11 cellular contexts compared by ENCODE assay signal in the genomic region with DNA sequence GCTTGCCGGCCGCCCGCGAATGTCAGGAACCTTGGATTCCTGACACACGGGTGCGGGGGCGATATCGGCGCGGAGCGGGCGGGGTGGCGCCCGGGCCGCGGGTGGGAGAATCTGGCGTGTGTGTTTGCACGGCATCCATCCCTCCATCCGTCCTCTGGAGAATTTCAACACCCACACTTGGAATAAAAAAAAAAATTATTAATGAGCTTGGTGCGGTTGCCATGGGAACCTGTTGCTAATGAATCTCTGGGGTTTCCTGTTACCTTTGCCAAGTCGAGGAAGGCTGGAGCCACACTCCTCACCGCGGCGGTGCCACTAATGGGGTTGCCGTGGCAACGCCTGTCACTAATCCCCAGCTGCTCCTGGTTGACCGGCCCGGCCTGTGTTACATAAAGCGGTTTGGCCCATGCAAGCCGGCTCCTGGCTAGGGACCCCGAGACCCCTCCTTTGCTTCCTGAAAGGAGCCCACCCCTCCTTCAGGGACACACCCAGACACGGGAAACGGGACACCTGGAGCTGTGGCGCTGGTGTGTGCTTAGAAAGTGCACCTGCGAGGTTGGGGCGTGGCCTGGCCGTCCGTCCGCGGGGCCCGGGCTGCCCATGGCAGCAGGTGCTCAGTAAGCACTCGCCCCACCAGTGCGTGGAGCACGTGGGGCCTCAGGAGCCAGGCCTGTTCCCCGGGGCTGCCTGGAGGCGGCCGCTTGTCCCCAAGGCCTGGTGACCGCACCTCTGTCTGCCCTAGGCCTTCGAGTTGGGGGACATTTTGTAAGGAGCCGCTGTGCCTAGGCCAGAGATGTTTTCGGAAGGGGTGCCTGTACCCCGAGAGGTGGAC. TPM values are rescaled to one million over a fixed set of nuclear protein-coding genes. Genes with fewer than 3 reads are reported as not detected.
DNase-seq lines count a peak whose midpoint lies in the region; ATAC-seq and TF ChIP-seq lines count a peak whose summit lies in the region.
"Had no signal": no experiment of that assay in that cellular context is flagged by ENCODE, and none has a peak within 500 bp of the region (broad histone marks: within the 10 kb centered on the region; RNA-seq: fewer than 3 reads in every experiment).

No MANE protein-coding gene starts in this region.

- H3K36me3 ChIP-seq in BLaER1 treated with 17β-estradiol and CSF1 and Interleukin-3, amounts not matched to agents 10 nM and 100 nM: peaks cover 0 to 6% (median 0%) of the 10 kb centered on the region in 11 experiments; a peak in 1 of 22 replicates
- H3K36me3 ChIP-seq in mucosa of stomach (ENCODE audit: control insufficient read depth, insufficient read depth, low read length): no peaks in the 10 kb centered on the region
- H3K36me3 ChIP-seq: heart right ventricle, upper lobe of right lung had no signal

- no peak overlapping the region for H3K4me3 Mint-ChIP-seq in activated CD8-positive, alpha-beta T cell treated with anti-CD3 and anti-CD28 coated beads, Interleukin-2, amount 10 ng/mL, durations not matched to agents 7 days and 5 days
- H3K4me3 Mint-ChIP-seq: activated T-cell treated with anti-CD3 and anti-CD28 coated beads, Interleukin-2, amount 50 U/mL, for 72 hours had no signal

- H3K27ac Mint-ChIP-seq in activated CD8-positive, alpha-beta T cell treated with anti-CD3 and anti-CD28 coated beads, Interleukin-2, amount 10 ng/mL, durations not matched to agents 7 days and 5 days: no peak overlapping the region
- H3K27ac Mint-ChIP-seq: activated T-cell treated with anti-CD3 and anti-CD28 coated beads, Interleukin-2, amount 50 U/mL, for 72 hours had no signal

- no peak for TF ChIP-seq CTCF in GM10266 (IDR thresholded peaks at IDR 0.05; ENCODE audit: control insufficient read depth, insufficient read depth, low read depth, missing control alignments)

- H3K27me3 Mint-ChIP-seq in activated CD8-positive, alpha-beta T cell treated with anti-CD3 and anti-CD28 coated beads, Interleukin-2, amount 10 ng/mL, durations not matched to agents 7 days and 5 days (ENCODE audit: low read depth): no peaks in the 10 kb centered on the region

- peaks cover 0 to 98% (median 96%) of the 10 kb centered on the region in 11 experiments; a peak in 19 of 22 replicates for H4K20me1 ChIP-seq in BLaER1 treated with 17β-estradiol and CSF1 and Interleukin-3, amounts not matched to agents 10 nM and 100 nM

- CTCF ChIA-PET in activated CD8-positive, alpha-beta T cell treated with anti-CD3 and anti-CD28 coated beads, Interleukin-2, amount 10 ng/mL, durations not matched to agents 7 days and 5 days (lab: Charles Lee): no interaction called here

- peak overlapping the region in 6 of 11 experiments; percentile 11 to 44 (median 26); a peak in 8 of 22 replicates for H3K4me2 ChIP-seq in BLaER1 treated with 17β-estradiol and CSF1 and Interleukin-3, amounts not matched to agents 10 nM and 100 nM

- H3K9ac ChIP-seq in BLaER1 treated with 17β-estradiol and CSF1 and Interleukin-3, amounts not matched to agents 10 nM and 100 nM: no peak overlapping the region
- peak overlapping the region; percentile 1 for H3K9ac ChIP-seq in mucosa of stomach (ENCODE audit: low read length)

- no peaks in the 10 kb centered on the region for H3K4me1 Mint-ChIP-seq in activated CD8-positive, alpha-beta T cell treated with anti-CD3 and anti-CD28 coated beads, Interleukin-2, amount 10 ng/mL, durations not matched to agents 7 days and 5 days (ENCODE audit: low read depth)

- no peak overlapping the region for H3K27ac ChIP-seq in BLaER1 treated with 17β-estradiol and CSF1 and Interleukin-3, amounts not matched to agents 10 nM and 100 nM
- H3K27ac ChIP-seq: heart right ventricle, upper lobe of right lung had no signal

- no peaks in the 10 kb centered on the region for H3K36me3 Mint-ChIP-seq in activated CD8-positive, alpha-beta T cell treated with anti-CD3 and anti-CD28 coated beads, Interleukin-2, amount 10 ng/mL, durations not matched to agents 7 days and 5 days (ENCODE audit: low read depth)

- DNase-seq in NCI-H1436 treated with DMSO at 0.1 percent for 48 hours (lab: John Stamatoyannopoulos, UW) (peak; percentile 47), amygdala (lab: John Stamatoyannopoulos, UW) (peak in 41 of 56 donors; percentile 7 to 80 (median 54)), GM10266 (ENCODE audit: extremely low spot score) (no peak), T-helper 1 cell (no peak)
- no peak for DNase-seq in activated CD8-positive, alpha-beta T cell treated with anti-CD3 and anti-CD28 coated beads, Interleukin-2, amount 10 ng/mL, durations not matched to agents 7 days and 5 days
- no peak for DNase-seq in stimulated activated naive CD8-positive, alpha-beta T cell treated with anti-CD3 and anti-CD28 coated beads, Interleukin-15, Interleukin-2, amounts not matched to agents 100 U/mL and 50 U/mL, for 24 hours
- DNase-seq: activated T-cell treated with anti-CD3 and anti-CD28 coated beads, Interleukin-2, amount 50 U/mL, for 72 hours; heart right ventricle; upper lobe of right lung had no signal

- peaks cover 13 to 35% (median 23%) of the 10 kb centered on the region in 11 experiments; a peak in 19 of 22 replicates for H3K27me3 ChIP-seq in BLaER1 treated with 17β-estradiol and CSF1 and Interleukin-3, amounts not matched to agents 10 nM and 100 nM
- H3K27me3 ChIP-seq in mucosa of stomach (ENCODE audit: control insufficient read depth, insufficient read depth, low read length): no peaks in the 10 kb centered on the region

- POLR2A ChIA-PET in activated CD8-positive, alpha-beta T cell treated with anti-CD3 and anti-CD28 coated beads, Interleukin-2, amount 10 ng/mL, durations not matched to agents 7 days and 5 days (lab: Charles Lee): no interaction called here

- ATAC-seq in activated CD8-positive, alpha-beta T cell treated with anti-CD3 and anti-CD28 coated beads, Interleukin-2, amount 10 ng/mL, durations not matched to agents 7 days and 5 days: no peak
- no peak for ATAC-seq in stimulated activated naive CD8-positive, alpha-beta T cell treated with anti-CD3 and anti-CD28 coated beads, Interleukin-15, Interleukin-2, amounts not matched to agents 100 U/mL and 50 U/mL, for 24 hours
- ATAC-seq: activated T-cell treated with anti-CD3 and anti-CD28 coated beads, Interleukin-2, amount 50 U/mL, for 72 hours; heart right ventricle; upper lobe of right lung had no signal

- H3K9me3 ChIP-seq in BLaER1 treated with 17β-estradiol and CSF1 and Interleukin-3, amounts not matched to agents 10 nM and 100 nM (replicated peaks in 1 of 11): no peaks in the 10 kb centered on the region
- no peaks in the 10 kb centered on the region for H3K9me3 ChIP-seq in mucosa of stomach (ENCODE audit: control insufficient read depth, low read length)
- H3K9me3 ChIP-seq: heart right ventricle, upper lobe of right lung had no signal

- H3K9me3 Mint-ChIP-seq in activated CD8-positive, alpha-beta T cell treated with anti-CD3 and anti-CD28 coated beads, Interleukin-2, amount 10 ng/mL, durations not matched to agents 7 days and 5 days (ENCODE audit: insufficient read depth): no peaks in the 10 kb centered on the region
- H3K9me3 Mint-ChIP-seq: activated T-cell treated with anti-CD3 and anti-CD28 coated beads, Interleukin-2, amount 50 U/mL, for 72 hours had no signal

- H3K4me3 ChIP-seq in BLaER1 treated with 17β-estradiol and CSF1 and Interleukin-3, amounts not matched to agents 10 nM and 100 nM: no peak overlapping the region
- H3K4me3 ChIP-seq in mucosa of stomach (ENCODE audit: low read length): no peak overlapping the region
- H3K4me3 ChIP-seq: heart right ventricle, upper lobe of right lung had no signal

- peaks cover 0 to 87% (median 62%) of the 10 kb centered on the region in 10 experiments; a peak in 17 of 20 replicates for H3K4me1 ChIP-seq in BLaER1 treated with 17β-estradiol and CSF1 and Interleukin-3, amounts not matched to agents 10 nM and 100 nM
- peaks cover 7% of the 10 kb centered on the region for H3K4me1 ChIP-seq in mucosa of stomach (ENCODE audit: control insufficient read depth, insufficient read depth, low read length)
- H3K4me1 ChIP-seq: upper lobe of right lung had no signal

RNA-seq across cellular contexts. Expression of a gene that starts 14.6 kb away (rescaled TPM):
- under 1 TPM; 0.57 to 0.92 TPM for total RNA-seq in activated CD8-positive, alpha-beta T cell treated with anti-CD3 and anti-CD28 coated beads, Interleukin-2, amount 10 ng/mL, durations not matched to agents 7 days and 5 days

RNA-seq across cellular contexts. Expression of a gene that starts 57.6 kb away (rescaled TPM):
- not detected for total RNA-seq in activated CD8-positive, alpha-beta T cell treated with anti-CD3 and anti-CD28 coated beads, Interleukin-2, amount 10 ng/mL, durations not matched to agents 7 days and 5 days

Comparison
In these comparisons a context has a peak if more than half of its experiments do, and no peak if none do; other contexts are left out.
1. DNase-seq: peak in NCI-H1436 treated with DMSO at 0.1 percent for 48 hours (single experiment) and amygdala (41 of 56); none in GM10266 (single experiment), activated CD8-positive, alpha-beta T cell treated with anti-CD3 and anti-CD28 coated beads, Interleukin-2, amount 10 ng/mL, durations not matched to agents 7 days and 5 days (single experiment), stimulated activated naive CD8-positive, alpha-beta T cell treated with anti-CD3 and anti-CD28 coated beads, Interleukin-15, Interleukin-2, amounts not matched to agents 100 U/mL and 50 U/mL, for 24 hours (single experiment) and T-helper 1 cell (0 of 5).